In genomic region chr22:19070397-19071169, GRCh38 we compare ENCODE assay signal across 13 cellular contexts.
"Had no signal": no experiment of that assay in that cellular context is flagged by ENCODE, and none has a peak within 500 bp of the region (broad histone marks: within the 10 kb centered on the region; RNA-seq: fewer than 3 reads in every experiment).

No MANE protein-coding gene starts in this region.

- H3K4me3 ChIP-seq: body of pancreas, esophagus muscularis mucosa had no signal

- H3K27ac ChIP-seq: body of pancreas, esophagus muscularis mucosa, foreskin keratinocyte had no signal

- DNase-seq: activated CD4-positive, alpha-beta T cell treated with anti-CD3 and anti-CD28 coated beads for 48 hours; activated effector memory CD4-positive, alpha-beta T cell treated with anti-CD3 and anti-CD28 coated beads, Interleukin-2, amount 50 U/mL, for 16 hours; activated T-cell treated with anti-CD3 and anti-CD28 coated beads, Interleukin-2, amount 50 U/mL, for 4 hours; amniotic stem cell; body of pancreas; cerebellar nuclear complex; foreskin keratinocyte; left cardiac atrium; natural killer cell; stimulated activated CD4-positive, alpha-beta T cell treated with anti-CD3 and anti-CD28 coated beads, Interleukin-2, amount 100 ng/mL, for 48 hours; stimulated activated naive CD4-positive, alpha-beta T cell treated with Interleukin-2 at 50 U/mL for 16 hours had no signal

- H3K9me3 ChIP-seq: body of pancreas, esophagus muscularis mucosa had no signal

- ATAC-seq: activated naive CD4-positive, alpha-beta T cell treated with anti-CD3 and anti-CD28 coated beads, Interleukin-2, amount 50 U/mL, for 72 hours; activated T-cell treated with anti-CD3 and anti-CD28 coated beads, Interleukin-2, amount 50 U/mL, for 4 hours; body of pancreas; foreskin keratinocyte; left cardiac atrium; natural killer cell had no signal

- H3K27me3 ChIP-seq: body of pancreas, esophagus muscularis mucosa, foreskin keratinocyte had no signal
